Comparison of ENCODE assay signal across 16 cellular contexts in genomic region chr20:49986049-49986448, GRCh38. TPM values are rescaled to one million over a fixed set of nuclear protein-coding genes. Genes with fewer than 3 reads are reported as not detected.
DNase-seq lines count a peak whose midpoint lies in the region; ATAC-seq, FAIRE-seq and TF ChIP-seq lines count a peak whose summit lies in the region.
"Had no signal": no experiment of that assay in that cellular context is flagged by ENCODE, and none has a peak within 500 bp of the region (broad histone marks: within the 10 kb centered on the region; RNA-seq: fewer than 3 reads in every experiment).

No MANE protein-coding gene starts in this region.

- peak overlapping the region; percentile 96 to 100 (median 97) for H3K4me3 Mint-ChIP-seq in nephron
- H3K4me3 Mint-ChIP-seq: activated naive CD8-positive, alpha-beta T cell; dendritic cell treated with granulocyte-macrophage colony-stimulating factor and Interleukin-4, amounts not matched to agents 40 ng/mL and 50 ng/mL, for 4 days; natural killer cell had no signal

- H3K4me2 ChIP-seq in HepG2 (ENCODE audit: low read depth, low read length): no peak overlapping the region

- H3K4me1 Mint-ChIP-seq in nephron: peaks cover 81% of the 10 kb centered on the region

- no peaks in the 10 kb centered on the region for H4K20me1 ChIP-seq in HepG2 (ENCODE audit: insufficient read depth, low read length)

- CTCF ChIA-PET in HepG2 (lab: Yijun Ruan, JAX; ENCODE audit: low intra/inter-chr PET ratio, low total read pairs): no interaction called here

- no peak for DNase-seq in HepG2 (ENCODE audit: low spot score)
- no peak for DNase-seq in coronary artery (ENCODE audit: low spot score)
- no peak for DNase-seq in AG08396 (ENCODE audit: low spot score)
- DNase-seq in DMS153 (lab: John Stamatoyannopoulos, UW): no peak
- DNase-seq in left lung: no peak
- DNase-seq in GM10266 (ENCODE audit: extremely low spot score): no peak
- DNase-seq: activated CD4-positive, CD25-positive, alpha-beta regulatory T cell treated with anti-CD3 and anti-CD28 coated beads, Interleukin-2, amount 50 U/mL, for 72 hours; DMS79 treated with DMSO at 0.1 percent for 48 hours; kidney glomerular epithelial cell; natural killer cell had no signal

- no peak for FAIRE-seq in HepG2 (lab: Jason Lieb, UNC)
- FAIRE-seq: GM12878 had no signal

- no peaks in the 10 kb centered on the region for H3K27me3 ChIP-seq in liver (ENCODE audit: control insufficient read depth in 4 of 4, insufficient read depth in 4 of 4, low read length in 3 of 4)
- H3K27me3 ChIP-seq in HepG2 (ENCODE audit: control insufficient read depth in 1 of 2, insufficient read depth in 2 of 2, low read length in 2 of 2): peaks cover 9 to 24% of the 10 kb centered on the region in 2 experiments
- peaks cover 0 to 23% of the 10 kb centered on the region in 2 donors for H3K27me3 ChIP-seq in left lung
- H3K27me3 ChIP-seq: gastroesophageal sphincter had no signal

- in situ Hi-C loops in HepG2 (cut with HindIII; ENCODE audit: extremely low pct_ligation_motif_present, low pct_unique_long_range_greater_than_20kb): no loop called here

- TF ChIP-seq CTCF in liver (IDR thresholded peaks at IDR 0.05; ENCODE audit: low read depth, low read length, missing input control): no peak
- no peak for TF ChIP-seq CTCF in HepG2 (CRISPR knock-in tag; IDR thresholded peaks at IDR 0.05)
- TF ChIP-seq CTCF in coronary artery (IDR thresholded peaks at IDR 0.05): no peak
- TF ChIP-seq CTCF in nephron (IDR thresholded peaks at IDR 0.05; ENCODE audit: unreplicated experiment in 3 of 3): no peak
- no peak for TF ChIP-seq CTCF in left lung (IDR thresholded peaks at IDR 0.05)
- no peak for TF ChIP-seq CTCF in GM10266 (IDR thresholded peaks at IDR 0.05; ENCODE audit: control insufficient read depth, insufficient read depth, low read depth, missing control alignments)

- WGBS in liver: 86% methylated on average over 4 of the region's 4 CpGs
- WGBS in HepG2 (ENCODE audit: low lambda C conversion rate): 96% methylated on average over 4 of the region's 4 CpGs

- peak overlapping the region; percentile 37 to 51 for H3K27ac ChIP-seq in liver (ENCODE audit: low read depth in 1 of 2, low read length in 2 of 2)
- no peak overlapping the region for H3K27ac ChIP-seq in HepG2 (ENCODE audit: extremely low read length, insufficient read depth, low read length)
- H3K27ac ChIP-seq in coronary artery: peak overlapping the region in 1 of 2 donors; percentile 87
- H3K27ac ChIP-seq in left lung: no peak overlapping the region

- BruUV-seq in HepG2 (replicated peaks; lab: Mats Ljungman, UMichigan): no TSS peak

- ATAC-seq in HepG2 (no peak), left lung (no peak)
- ATAC-seq: gastroesophageal sphincter, GM12878, natural killer cell had no signal

- no peaks in the 10 kb centered on the region for H3K9me3 ChIP-seq in liver (ENCODE audit: control insufficient read depth in 4 of 4, low read length in 3 of 4)
- no peaks in the 10 kb centered on the region for H3K9me3 ChIP-seq in HepG2 (ENCODE audit: low read length)
- no peaks in the 10 kb centered on the region for H3K9me3 ChIP-seq in left lung
- H3K9me3 ChIP-seq: gastroesophageal sphincter had no signal

- TF ChIP-seq POLR2A in HepG2 (IDR thresholded peaks at IDR 0.05; ENCODE audit: insufficient read depth in 1 of 2, low read depth in 2 of 2, low read length in 2 of 2): no peak

- peaks cover 15% of the 10 kb centered on the region for H3K27me3 Mint-ChIP-seq in nephron (ENCODE audit: low read depth)
- H3K27me3 Mint-ChIP-seq: activated naive CD8-positive, alpha-beta T cell had no signal

- H3K36me3 ChIP-seq in liver (ENCODE audit: control insufficient read depth in 4 of 4, insufficient read depth in 3 of 4, low read depth in 1 of 4, low read length in 3 of 4): no peaks in the 10 kb centered on the region
- no peaks in the 10 kb centered on the region; a peak in 2 of 5 replicates for H3K36me3 ChIP-seq in HepG2 (replicated peaks in 1 of 2; ENCODE audit: control insufficient read depth in 1 of 2, insufficient read depth in 2 of 2, low read length in 2 of 2)
- H3K36me3 ChIP-seq in left lung: peaks cover 0 to 9% of the 10 kb centered on the region in 2 donors

- H3K4me3 ChIP-seq in liver (ENCODE audit: low read depth in 1 of 3, low read length in 3 of 3) (peak overlapping the region in 1 of 3 donors; percentile 34), HepG2 (replicated peaks in 1 of 3; ENCODE audit: insufficient read depth in 1 of 3, low read depth in 2 of 3, low read length in 3 of 3) (no peak overlapping the region), coronary artery (peak overlapping the region; percentile 83), left lung (peak overlapping the region in 1 of 2 donors; percentile 50)
- H3K4me3 ChIP-seq: GM12878 had no signal

- H3K27ac Mint-ChIP-seq in nephron: peak overlapping the region; percentile 62 to 81 (median 75)
- H3K27ac Mint-ChIP-seq: activated naive CD8-positive, alpha-beta T cell; natural killer cell had no signal

- H3K9me3 Mint-ChIP-seq in nephron: no peaks in the 10 kb centered on the region
- H3K9me3 Mint-ChIP-seq: dendritic cell treated with granulocyte-macrophage colony-stimulating factor and Interleukin-4, amounts not matched to agents 40 ng/mL and 50 ng/mL, for 4 days; natural killer cell had no signal

- H3K4me1 ChIP-seq in liver (ENCODE audit: control insufficient read depth in 4 of 4, insufficient read depth in 4 of 4, low read length in 3 of 4): peaks cover 2 to 15% (median 6%) of the 10 kb centered on the region in 4 donors
- peaks cover 70% of the 10 kb centered on the region for H3K4me1 ChIP-seq in HepG2 (ENCODE audit: insufficient read depth, low read length)
- H3K4me1 ChIP-seq in left lung: peaks cover 32 to 79% of the 10 kb centered on the region in 2 donors

- POLR2A ChIA-PET in HepG2 (lab: Yijun Ruan, JAX): interaction anchor here (1.1 kb wide), 1 partner anchor 30 kb away, joined by 3 read pairs; no protein-coding TSS in a partner anchor

- TF ChIP-seq EP300 in HepG2 (IDR thresholded peaks at IDR 0.05; ENCODE audit: low read depth in 2 of 2, low read length in 2 of 2): no peak
- no peak for TF ChIP-seq EP300 in HepG2 (CRISPR knock-in tag; IDR thresholded peaks at IDR 0.05; ENCODE audit: borderline replicate concordance)

- H3K79me2 ChIP-seq in HepG2 (ENCODE audit: insufficient read depth, low read length): no peaks in the 10 kb centered on the region

- intact Hi-C loops in HepG2 (cut with micrococcal nuclease; ENCODE audit: unreplicated experiment) (no loop called here), left lung (cut with DNase I) (loop anchor here in 1 of 2 donors (10.0 kb wide), 1 partner anchor 79 kb away; no protein-coding TSS in a partner anchor)

- H3K9ac ChIP-seq in liver (ENCODE audit: low read depth in 1 of 2, low read length in 2 of 2) (no peak overlapping the region), HepG2 (ENCODE audit: insufficient read depth, low read depth, low read length) (no peak overlapping the region)

- no peak overlapping the region for H2AFZ ChIP-seq in HepG2 (ENCODE audit: low read length)

- TF ChIP-seq RAD21 in liver (IDR thresholded peaks at IDR 0.05) (no peak), HepG2 (CRISPR knock-in tag; IDR thresholded peaks at IDR 0.05) (no peak)

- H3K36me3 Mint-ChIP-seq in nephron (ENCODE audit: low read depth): peaks cover 32% of the 10 kb centered on the region
- H3K36me3 Mint-ChIP-seq: activated naive CD8-positive, alpha-beta T cell; natural killer cell had no signal

RNA-seq across cellular contexts. Expression of gene SNAI1, which starts 3.3 kb away (rescaled TPM):
- under 1 TPM; 0.28 to 0.75 TPM for total RNA-seq in liver
- 1 to 10 TPM in 1 of 2 donors, under 1 TPM in 1; 0.44 to 3.4 TPM for polyA plus RNA-seq in liver
- 1.3 and 1.4 TPM in 2 replicates for total RNA-seq in HepG2 (2016; rRNA removed; fragmentation: Illumina TruSeq; extraction: Trizol)
- total RNA-seq in HepG2 (2016; cell fraction: cytosol; rRNA removed; fragmentation: Illumina TruSeq; extraction: Trizol; ENCODE audit: low read depth): 0.35 and 0.40 TPM in 2 replicates
- 1.1 and 1.4 TPM in 2 replicates for total RNA-seq in HepG2 (2016; cell fraction: insoluble cytoplasmic fraction; rRNA removed; fragmentation: Illumina TruSeq; extraction: Trizol)
- 0.68 and 1.4 TPM in 2 replicates for total RNA-seq in HepG2 (2016; cell fraction: membrane; rRNA removed; fragmentation: Illumina TruSeq; extraction: Trizol)
- total RNA-seq in HepG2 (2016; cell fraction: nucleus; rRNA removed; fragmentation: Illumina TruSeq; extraction: Trizol): 1.4 and 2.3 TPM in 2 replicates
- 1.3 and 1.5 TPM in 2 replicates for polyA plus RNA-seq in HepG2 (2011; rRNA removed)
- 0.35 and 0.76 TPM in 2 replicates for polyA plus RNA-seq in HepG2 (2011; cell fraction: cytosol; rRNA removed)
- 3.0 and 3.7 TPM in 2 replicates for polyA plus RNA-seq in HepG2 (2011; cell fraction: nucleus; rRNA removed)
- polyA plus RNA-seq in HepG2 (2012): 1.5 and 1.6 TPM in 2 replicates
- 0.55 and 0.59 TPM in 2 replicates for polyA plus RNA-seq in HepG2 (2016; cell fraction: cytosol; fragmentation: Illumina TruSeq; extraction: Trizol; ENCODE audit: low read depth)
- 2.2 and 3.6 TPM in 2 replicates for polyA plus RNA-seq in HepG2 (2016; cell fraction: insoluble cytoplasmic fraction; fragmentation: Illumina TruSeq; extraction: Trizol; ENCODE audit: low read depth)
- polyA plus RNA-seq in HepG2 (2016; cell fraction: membrane; fragmentation: Illumina TruSeq; extraction: Trizol; ENCODE audit: low read depth): 0.93 and 1.2 TPM in 2 replicates
- polyA plus RNA-seq in HepG2 (2016; cell fraction: nucleus; fragmentation: Illumina TruSeq; extraction: Trizol; ENCODE audit: insufficient read depth, low read depth): 3.5 and 4.2 TPM in 2 replicates
- 1.4 and 7.4 TPM in 2 replicates for polyA minus RNA-seq in HepG2 (2011; rRNA and poly(A)+ RNA removed; ENCODE audit: low replicate concordance)
- polyA minus RNA-seq in HepG2 (2011; cell fraction: cytosol; rRNA and poly(A)+ RNA removed): 0.40 and 0.79 TPM in 2 replicates
- 0.77 and 1.6 TPM in 2 replicates for polyA minus RNA-seq in HepG2 (2011; cell fraction: nucleus; rRNA and poly(A)+ RNA removed)
- total RNA-seq in left lung: 1 to 10 TPM; 2.8 to 4.1 TPM

RNA-seq across cellular contexts. Expression of gene RNF114, which starts 49.9 kb away (rescaled TPM):
- total RNA-seq in liver: 10 to 100 TPM; 30.9 to 87.9 TPM
- 10 to 100 TPM; 33.8 to 48.0 TPM for polyA plus RNA-seq in liver
- total RNA-seq in HepG2 (2016; rRNA removed; fragmentation: Illumina TruSeq; extraction: Trizol): 119 and 137 TPM in 2 replicates
- total RNA-seq in HepG2 (2016; cell fraction: cytosol; rRNA removed; fragmentation: Illumina TruSeq; extraction: Trizol; ENCODE audit: low read depth): 20.7 and 21.9 TPM in 2 replicates
- total RNA-seq in HepG2 (2016; cell fraction: insoluble cytoplasmic fraction; rRNA removed; fragmentation: Illumina TruSeq; extraction: Trizol): 117 and 134 TPM in 2 replicates
- 58.2 and 60.7 TPM in 2 replicates for total RNA-seq in HepG2 (2016; cell fraction: membrane; rRNA removed; fragmentation: Illumina TruSeq; extraction: Trizol)
- 54.0 and 64.8 TPM in 2 replicates for total RNA-seq in HepG2 (2016; cell fraction: nucleus; rRNA removed; fragmentation: Illumina TruSeq; extraction: Trizol)
- polyA plus RNA-seq in HepG2 (2011; rRNA removed): 120 and 126 TPM in 2 replicates
- 177 and 201 TPM in 2 replicates for polyA plus RNA-seq in HepG2 (2011; cell fraction: cytosol; rRNA removed)
- 108 and 112 TPM in 2 replicates for polyA plus RNA-seq in HepG2 (2011; cell fraction: nucleus; rRNA removed)
- 108 and 111 TPM in 2 replicates for polyA plus RNA-seq in HepG2 (2012)
- polyA plus RNA-seq in HepG2 (2016; cell fraction: cytosol; fragmentation: Illumina TruSeq; extraction: Trizol; ENCODE audit: low read depth): 27.1 and 29.4 TPM in 2 replicates
- polyA plus RNA-seq in HepG2 (2016; cell fraction: insoluble cytoplasmic fraction; fragmentation: Illumina TruSeq; extraction: Trizol; ENCODE audit: low read depth): 140 and 169 TPM in 2 replicates
- polyA plus RNA-seq in HepG2 (2016; cell fraction: membrane; fragmentation: Illumina TruSeq; extraction: Trizol; ENCODE audit: low read depth): 33.3 and 36.2 TPM in 2 replicates
- 104 and 116 TPM in 2 replicates for polyA plus RNA-seq in HepG2 (2016; cell fraction: nucleus; fragmentation: Illumina TruSeq; extraction: Trizol; ENCODE audit: insufficient read depth, low read depth)
- 71.3 and 124 TPM in 2 replicates for polyA minus RNA-seq in HepG2 (2011; rRNA and poly(A)+ RNA removed; ENCODE audit: low replicate concordance)
- polyA minus RNA-seq in HepG2 (2011; cell fraction: cytosol; rRNA and poly(A)+ RNA removed): 93.0 and 100 TPM in 2 replicates
- 73.1 and 76.2 TPM in 2 replicates for polyA minus RNA-seq in HepG2 (2011; cell fraction: nucleus; rRNA and poly(A)+ RNA removed)
- 10 to 100 TPM; 63.5 to 69.0 TPM for total RNA-seq in left lung

Comparison
In these comparisons a context has a peak if more than half of its experiments do, and no peak if none do; other contexts are left out.
1. H3K27ac ChIP-seq: peak in liver (2 of 2); none in HepG2 (single experiment) and left lung (0 of 2).